Comparison of ENCODE assay signal across 24 cellular contexts in the genomic region with DNA sequence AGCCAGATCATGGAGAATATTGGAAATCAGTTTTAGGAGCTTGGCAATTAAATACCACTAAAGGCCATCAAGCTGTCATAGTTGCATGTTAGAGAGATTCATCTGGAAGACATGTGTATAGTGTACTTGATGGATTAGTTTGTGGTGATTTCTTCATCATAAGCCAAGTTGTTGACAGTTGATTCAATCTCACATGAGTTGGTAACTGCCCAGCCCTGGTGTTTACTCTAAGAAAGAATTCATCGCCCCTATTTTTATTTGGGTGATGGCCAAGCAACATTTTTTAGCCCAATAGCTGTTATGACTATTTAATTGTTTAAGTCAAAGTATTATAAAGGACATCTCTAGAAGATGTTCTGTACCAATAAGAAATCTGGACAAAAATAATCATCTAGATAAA.
"Had no signal": no experiment of that assay in that cellular context is flagged by ENCODE, and none has a peak within 500 bp of the region (broad histone marks: within the 10 kb centered on the region; RNA-seq: fewer than 3 reads in every experiment).

No MANE protein-coding gene starts in this region.

- DNase-seq: activated B cell treated with CpG ODN at 0.5 μM for 24 hours; activated CD4-positive, alpha-beta T cell treated with anti-CD3 and anti-CD28 coated beads for 48 hours; activated CD8-positive, alpha-beta memory T cell treated with anti-CD3 and anti-CD28 coated beads, Interleukin-2, amount 50 U/mL, for 4 hours; activated effector memory CD4-positive, alpha-beta T cell treated with Interleukin-2 at 50 U/mL for 16 hours; activated naive CD4-positive, alpha-beta T cell treated with anti-CD3 and anti-CD28 coated beads, Interleukin-2, amount 10 ng/mL, durations not matched to agents 7 days and 5 days; activated naive CD8-positive, alpha-beta T cell treated with anti-CD3 and anti-CD28 coated beads, Interleukin-2, amount 50 U/mL, for 24 hours; activated T-cell treated with anti-CD3 and anti-CD28 coated beads, Interleukin-2, amount 50 U/mL, for 4 hours; cortex of kidney; effector CD4-positive, alpha-beta T cell; hypothalamus; kidney; left lung; occipital lobe; right cardiac atrium; stimulated activated naive CD8-positive, alpha-beta T cell treated with anti-CD3 and anti-CD28 coated beads, Interleukin-15, Interleukin-2, amounts not matched to agents 100 U/mL and 50 U/mL, for 24 hours; substantia nigra; T-cell; T-helper 9 cell; tibial artery had no signal

- H3K4me3 ChIP-seq: ascending aorta, breast epithelium, esophagus muscularis mucosa, left lung, prostate gland, skin epidermis, tibial artery had no signal
